16 cellular contexts compared by ENCODE assay signal in the genomic region with DNA sequence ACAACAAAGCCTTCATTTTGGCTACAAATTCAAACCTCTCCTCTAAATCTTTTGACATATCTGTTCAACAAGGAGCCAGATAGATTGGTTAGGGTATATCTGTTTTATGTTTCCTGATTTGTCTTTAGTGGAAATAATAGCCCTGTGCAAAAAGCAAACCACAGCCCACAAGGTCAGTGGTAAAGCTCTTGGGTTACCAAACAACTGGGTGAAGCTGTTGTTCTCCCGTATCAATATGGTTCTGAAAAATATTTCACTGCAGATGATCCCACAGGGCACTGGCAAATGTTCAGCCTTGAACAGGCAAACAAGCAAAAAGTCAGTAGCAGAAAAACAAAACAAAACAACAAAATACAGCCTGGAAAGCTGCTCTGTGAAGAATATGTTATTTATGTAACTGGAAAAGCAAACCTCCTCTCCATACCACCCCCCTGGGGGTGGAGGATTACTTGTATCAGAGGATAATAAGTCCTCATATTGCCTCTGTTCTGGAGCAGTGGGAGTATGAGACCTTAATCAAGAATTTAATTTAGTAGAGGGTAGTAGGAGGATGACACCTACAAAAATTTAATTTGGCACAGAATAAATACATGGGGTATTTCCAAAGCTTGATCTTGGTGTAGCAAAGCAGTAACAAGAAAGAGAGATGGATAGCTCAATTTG.
"Had no signal": no experiment of that assay in that cellular context is flagged by ENCODE, and none has a peak within 500 bp of the region (broad histone marks: within the 10 kb centered on the region; RNA-seq: fewer than 3 reads in every experiment).

No MANE protein-coding gene starts in this region.

- H3K27me3 Mint-ChIP-seq: stimulated activated naive CD8-positive, alpha-beta T cell treated with anti-CD3 and anti-CD28 coated beads, Interleukin-15, Interleukin-2, amounts not matched to agents 100 ng/mL and 50 ng/mL, for 24 hours had no signal

- H3K4me3 Mint-ChIP-seq: effector memory CD8-positive, alpha-beta T cell; T-helper 2 cell treated with Interferon-gamma antibody and Interleukin-4, amounts not matched to agents 5 μg/mL and 100 μg/mL, for 36 hours had no signal

- H3K9me3 ChIP-seq: prostate gland, spleen, suprapubic skin, upper lobe of left lung had no signal

- H3K27ac Mint-ChIP-seq: effector memory CD8-positive, alpha-beta T cell had no signal

- ATAC-seq: effector memory CD8-positive, alpha-beta T cell; foreskin keratinocyte; sciatic nerve had no signal

- H3K27ac ChIP-seq: foreskin keratinocyte, prostate gland, suprapubic skin, upper lobe of left lung had no signal

- H3K4me3 ChIP-seq: prostate gland, spleen, suprapubic skin, upper lobe of left lung had no signal

- H3K4me1 ChIP-seq: foreskin keratinocyte, prostate gland, spleen, upper lobe of left lung had no signal

- H3K27me3 ChIP-seq: foreskin keratinocyte, spleen, suprapubic skin, upper lobe of left lung had no signal

- H3K9me3 Mint-ChIP-seq: effector memory CD8-positive, alpha-beta T cell; stimulated activated naive CD8-positive, alpha-beta T cell treated with anti-CD3 and anti-CD28 coated beads, Interleukin-15, Interleukin-2, amounts not matched to agents 100 ng/mL and 50 ng/mL, for 24 hours had no signal

- DNase-seq: activated CD4-positive, alpha-beta T cell treated with anti-CD3 and anti-CD28 coated beads, Interleukin-2, amount 50 U/mL, for 48 hours; activated CD4-positive, CD25-positive, alpha-beta regulatory T cell treated with anti-CD3 and anti-CD28 coated beads, Interleukin-2, amount 50 U/mL, for 72 hours; activated gamma-delta T cell treated with Interleukin-2 at 50 U/mL for 16 hours; dermis blood vessel endothelial cell; effector memory CD8-positive, alpha-beta T cell; foreskin keratinocyte; glutamatergic neuron; hypothalamus; mesendoderm; spleen; upper lobe of left lung had no signal

- H3K36me3 ChIP-seq: prostate gland, spleen, suprapubic skin, upper lobe of left lung had no signal
